Comparison of ENCODE assay signal across 1 cellular context in the genomic region with DNA sequence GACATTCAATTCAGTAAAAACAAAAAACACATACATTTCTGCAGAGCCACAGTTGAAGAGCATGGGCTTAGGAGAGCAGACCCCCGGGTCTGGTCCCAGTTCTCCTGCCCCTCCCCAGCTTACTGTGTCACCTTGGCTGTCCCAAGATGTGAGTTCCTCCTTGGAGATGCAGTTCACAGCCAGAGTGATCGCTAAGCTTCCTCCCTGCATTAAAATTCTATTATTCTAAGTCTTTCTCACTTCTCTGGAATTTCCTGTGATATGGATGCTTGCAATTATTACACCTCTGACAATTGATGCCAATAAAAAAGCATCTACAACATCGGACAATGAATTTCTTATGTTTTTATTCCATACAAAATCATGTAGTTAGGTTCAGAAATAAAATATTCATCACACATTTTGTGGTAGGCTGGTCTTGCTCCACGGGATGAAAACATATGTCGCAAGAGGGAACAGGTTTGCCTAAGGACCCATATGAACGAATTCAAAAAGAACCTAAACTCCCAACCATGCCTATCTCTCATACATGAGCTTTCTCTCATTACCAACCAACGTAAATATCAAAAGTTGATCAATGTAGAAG.
TF ChIP-seq lines count a peak whose summit lies in the region.

No MANE protein-coding gene starts in this region.

TF ChIP-seq in GM23338, 12 proteins besides CTCF, POLR2A, EP300 and RAD21:
- TF ChIP-seq NANOG (IDR thresholded peaks at IDR 0.05; ENCODE audit: borderline replicate concordance), result no peak
- no peak for TF ChIP-seq ZNF331 (CRISPR knock-in tag; IDR thresholded peaks at IDR 0.05; ENCODE audit: low read depth)
- TF ChIP-seq, protein P1, sequence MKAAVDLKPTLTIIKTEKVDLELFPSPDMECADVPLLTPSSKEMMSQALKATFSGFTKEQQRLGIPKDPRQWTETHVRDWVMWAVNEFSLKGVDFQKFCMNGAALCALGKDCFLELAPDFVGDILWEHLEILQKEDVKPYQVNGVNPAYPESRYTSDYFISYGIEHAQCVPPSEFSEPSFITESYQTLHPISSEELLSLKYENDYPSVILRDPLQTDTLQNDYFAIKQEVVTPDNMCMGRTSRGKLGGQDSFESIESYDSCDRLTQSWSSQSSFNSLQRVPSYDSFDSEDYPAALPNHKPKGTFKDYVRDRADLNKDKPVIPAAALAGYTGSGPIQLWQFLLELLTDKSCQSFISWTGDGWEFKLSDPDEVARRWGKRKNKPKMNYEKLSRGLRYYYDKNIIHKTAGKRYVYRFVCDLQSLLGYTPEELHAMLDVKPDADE (IDR thresholded peaks at IDR 0.05), result no peak
- no peak for TF ChIP-seq JUNB (IDR thresholded peaks at IDR 0.05; ENCODE audit: unreplicated experiment)
- no peak for TF ChIP-seq POLR2AphosphoS5 (IDR thresholded peaks at IDR 0.05; ENCODE audit: low read depth)
- no peak for TF ChIP-seq EZH2phosphoT487 (IDR thresholded peaks at IDR 0.05; ENCODE audit: unreplicated experiment)
- TF ChIP-seq, protein P2, sequence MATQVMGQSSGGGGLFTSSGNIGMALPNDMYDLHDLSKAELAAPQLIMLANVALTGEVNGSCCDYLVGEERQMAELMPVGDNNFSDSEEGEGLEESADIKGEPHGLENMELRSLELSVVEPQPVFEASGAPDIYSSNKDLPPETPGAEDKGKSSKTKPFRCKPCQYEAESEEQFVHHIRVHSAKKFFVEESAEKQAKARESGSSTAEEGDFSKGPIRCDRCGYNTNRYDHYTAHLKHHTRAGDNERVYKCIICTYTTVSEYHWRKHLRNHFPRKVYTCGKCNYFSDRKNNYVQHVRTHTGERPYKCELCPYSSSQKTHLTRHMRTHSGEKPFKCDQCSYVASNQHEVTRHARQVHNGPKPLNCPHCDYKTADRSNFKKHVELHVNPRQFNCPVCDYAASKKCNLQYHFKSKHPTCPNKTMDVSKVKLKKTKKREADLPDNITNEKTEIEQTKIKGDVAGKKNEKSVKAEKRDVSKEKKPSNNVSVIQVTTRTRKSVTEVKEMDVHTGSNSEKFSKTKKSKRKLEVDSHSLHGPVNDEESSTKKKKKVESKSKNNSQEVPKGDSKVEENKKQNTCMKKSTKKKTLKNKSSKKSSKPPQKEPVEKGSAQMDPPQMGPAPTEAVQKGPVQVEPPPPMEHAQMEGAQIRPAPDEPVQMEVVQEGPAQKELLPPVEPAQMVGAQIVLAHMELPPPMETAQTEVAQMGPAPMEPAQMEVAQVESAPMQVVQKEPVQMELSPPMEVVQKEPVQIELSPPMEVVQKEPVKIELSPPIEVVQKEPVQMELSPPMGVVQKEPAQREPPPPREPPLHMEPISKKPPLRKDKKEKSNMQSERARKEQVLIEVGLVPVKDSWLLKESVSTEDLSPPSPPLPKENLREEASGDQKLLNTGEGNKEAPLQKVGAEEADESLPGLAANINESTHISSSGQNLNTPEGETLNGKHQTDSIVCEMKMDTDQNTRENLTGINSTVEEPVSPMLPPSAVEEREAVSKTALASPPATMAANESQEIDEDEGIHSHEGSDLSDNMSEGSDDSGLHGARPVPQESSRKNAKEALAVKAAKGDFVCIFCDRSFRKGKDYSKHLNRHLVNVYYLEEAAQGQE (IDR thresholded peaks at IDR 0.05; ENCODE audit: unreplicated experiment), result no peak
- TF ChIP-seq, protein P3, sequence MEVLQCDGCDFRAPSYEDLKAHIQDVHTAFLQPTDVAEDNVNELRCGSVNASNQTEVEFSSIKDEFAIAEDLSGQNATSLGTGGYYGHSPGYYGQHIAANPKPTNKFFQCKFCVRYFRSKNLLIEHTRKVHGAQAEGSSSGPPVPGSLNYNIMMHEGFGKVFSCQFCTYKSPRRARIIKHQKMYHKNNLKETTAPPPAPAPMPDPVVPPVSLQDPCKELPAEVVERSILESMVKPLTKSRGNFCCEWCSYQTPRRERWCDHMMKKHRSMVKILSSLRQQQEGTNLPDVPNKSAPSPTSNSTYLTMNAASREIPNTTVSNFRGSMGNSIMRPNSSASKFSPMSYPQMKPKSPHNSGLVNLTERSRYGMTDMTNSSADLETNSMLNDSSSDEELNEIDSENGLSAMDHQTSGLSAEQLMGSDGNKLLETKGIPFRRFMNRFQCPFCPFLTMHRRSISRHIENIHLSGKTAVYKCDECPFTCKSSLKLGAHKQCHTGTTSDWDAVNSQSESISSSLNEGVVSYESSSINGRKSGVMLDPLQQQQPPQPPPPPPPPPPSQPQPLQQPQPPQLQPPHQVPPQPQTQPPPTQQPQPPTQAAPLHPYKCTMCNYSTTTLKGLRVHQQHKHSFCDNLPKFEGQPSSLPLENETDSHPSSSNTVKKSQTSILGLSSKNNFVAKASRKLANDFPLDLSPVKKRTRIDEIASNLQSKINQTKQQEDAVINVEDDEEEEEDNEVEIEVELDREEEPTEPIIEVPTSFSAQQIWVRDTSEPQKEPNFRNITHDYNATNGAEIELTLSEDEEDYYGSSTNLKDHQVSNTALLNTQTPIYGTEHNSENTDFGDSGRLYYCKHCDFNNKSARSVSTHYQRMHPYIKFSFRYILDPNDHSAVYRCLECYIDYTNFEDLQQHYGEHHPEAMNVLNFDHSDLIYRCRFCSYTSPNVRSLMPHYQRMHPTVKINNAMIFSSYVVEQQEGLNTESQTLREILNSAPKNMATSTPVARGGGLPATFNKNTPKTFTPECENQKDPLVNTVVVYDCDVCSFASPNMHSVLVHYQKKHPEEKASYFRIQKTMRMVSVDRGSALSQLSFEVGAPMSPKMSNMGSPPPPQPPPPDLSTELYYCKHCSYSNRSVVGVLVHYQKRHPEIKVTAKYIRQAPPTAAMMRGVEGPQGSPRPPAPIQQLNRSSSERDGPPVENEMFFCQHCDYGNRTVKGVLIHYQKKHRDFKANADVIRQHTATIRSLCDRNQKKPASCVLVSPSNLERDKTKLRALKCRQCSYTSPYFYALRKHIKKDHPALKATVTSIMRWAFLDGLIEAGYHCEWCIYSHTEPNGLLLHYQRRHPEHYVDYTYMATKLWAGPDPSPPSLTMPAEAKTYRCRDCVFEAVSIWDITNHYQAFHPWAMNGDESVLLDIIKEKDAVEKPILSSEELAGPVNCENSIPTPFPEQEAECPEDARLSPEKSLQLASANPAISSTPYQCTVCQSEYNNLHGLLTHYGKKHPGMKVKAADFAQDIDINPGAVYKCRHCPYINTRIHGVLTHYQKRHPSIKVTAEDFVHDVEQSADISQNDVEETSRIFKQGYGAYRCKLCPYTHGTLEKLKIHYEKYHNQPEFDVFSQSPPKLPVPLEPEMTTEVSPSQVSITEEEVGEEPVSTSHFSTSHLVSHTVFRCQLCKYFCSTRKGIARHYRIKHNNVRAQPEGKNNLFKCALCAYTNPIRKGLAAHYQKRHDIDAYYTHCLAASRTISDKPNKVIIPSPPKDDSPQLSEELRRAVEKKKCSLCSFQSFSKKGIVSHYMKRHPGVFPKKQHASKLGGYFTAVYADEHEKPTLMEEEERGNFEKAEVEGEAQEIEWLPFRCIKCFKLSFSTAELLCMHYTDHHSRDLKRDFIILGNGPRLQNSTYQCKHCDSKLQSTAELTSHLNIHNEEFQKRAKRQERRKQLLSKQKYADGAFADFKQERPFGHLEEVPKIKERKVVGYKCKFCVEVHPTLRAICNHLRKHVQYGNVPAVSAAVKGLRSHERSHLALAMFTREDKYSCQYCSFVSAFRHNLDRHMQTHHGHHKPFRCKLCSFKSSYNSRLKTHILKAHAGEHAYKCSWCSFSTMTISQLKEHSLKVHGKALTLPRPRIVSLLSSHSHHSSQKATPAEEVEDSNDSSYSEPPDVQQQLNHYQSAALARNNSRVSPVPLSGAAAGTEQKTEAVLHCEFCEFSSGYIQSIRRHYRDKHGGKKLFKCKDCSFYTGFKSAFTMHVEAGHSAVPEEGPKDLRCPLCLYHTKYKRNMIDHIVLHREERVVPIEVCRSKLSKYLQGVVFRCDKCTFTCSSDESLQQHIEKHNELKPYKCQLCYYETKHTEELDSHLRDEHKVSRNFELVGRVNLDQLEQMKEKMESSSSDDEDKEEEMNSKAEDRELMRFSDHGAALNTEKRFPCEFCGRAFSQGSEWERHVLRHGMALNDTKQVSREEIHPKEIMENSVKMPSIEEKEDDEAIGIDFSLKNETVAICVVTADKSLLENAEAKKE (CRISPR knock-in tag; IDR thresholded peaks at IDR 0.05), result no peak
- TF ChIP-seq ZNF114 (CRISPR knock-in tag; IDR thresholded peaks at IDR 0.05), result no peak
- no peak for TF ChIP-seq CREB1 (CRISPR knock-in tag; IDR thresholded peaks at IDR 0.05; ENCODE audit: low read depth)
- no peak for TF ChIP-seq EZH2 (IDR thresholded peaks at IDR 0.05; ENCODE audit: low read depth, unreplicated experiment)
- TF ChIP-seq STAT1 (IDR thresholded peaks at IDR 0.05; ENCODE audit: unreplicated experiment), result no peak
